ENCODE assay signal across 18 cellular contexts in genomic region chr1:235236128-235236527, GRCh38.
DNase-seq lines count a peak whose midpoint lies in the region; ATAC-seq, FAIRE-seq and TF ChIP-seq lines count a peak whose summit lies in the region.
"Had no signal": no experiment of that assay in that cellular context is flagged by ENCODE, and none has a peak within 500 bp of the region (broad histone marks: within the 10 kb centered on the region; RNA-seq: fewer than 3 reads in every experiment).

No MANE protein-coding gene starts in this region.

- H4K20me1 ChIP-seq in HepG2 (ENCODE audit: insufficient read depth, low read length): peaks cover 2% of the 10 kb centered on the region; the same call in 1 of the 2 replicates

- no TSS peak for BruUV-seq in HepG2 (replicated peaks; lab: Mats Ljungman, UMichigan)

- 97% methylated on average over 5 of the region's 5 CpGs for WGBS in HepG2 (ENCODE audit: low lambda C conversion rate)
- WGBS in right lobe of liver (ENCODE audit: insufficient coverage, low coverage, low lambda C conversion rate, missing lambda C conversion rate): 97% methylated on average over 5 of the region's 5 CpGs

- H3K4me1 Mint-ChIP-seq in stimulated activated effector memory CD8-positive, alpha-beta T cell treated with anti-CD3 and anti-CD28 coated beads, Interleukin-12 subunit alpha, Interleukin-12 subunit beta, amount 100 ng/mL, for 72 hours: peaks cover 11% of the 10 kb centered on the region

- DNase-seq in HepG2 (ENCODE audit: low spot score): no peak
- no peak for DNase-seq in right lobe of liver
- DNase-seq in stimulated activated effector memory CD8-positive, alpha-beta T cell treated with anti-CD3 and anti-CD28 coated beads, Interleukin-12 subunit alpha, Interleukin-12 subunit beta, amount 100 ng/mL, for 72 hours (ENCODE audit: low spot score in 2 of 2): no peak
- DNase-seq in colonic mucosa: no peak
- DNase-seq in erythroblast (lab: John Stamatoyannopoulos, UW): no peak
- DNase-seq: C1 segment of cervical spinal cord; Calu3; CD4-positive, alpha-beta memory T cell; COR-L47; DMS153; DND-41; GOT3 had no signal

- TF ChIP-seq EP300 in HepG2 (IDR thresholded peaks at IDR 0.05; ENCODE audit: low read depth in 2 of 2, low read length in 2 of 2) (no peak), HepG2 (CRISPR knock-in tag; IDR thresholded peaks at IDR 0.05; ENCODE audit: borderline replicate concordance) (no peak)

- H3K27me3 ChIP-seq in HepG2 (ENCODE audit: control insufficient read depth in 1 of 2, insufficient read depth in 2 of 2, low read length in 2 of 2) (no peaks in the 10 kb centered on the region; a peak in 1 of 5 replicates), right lobe of liver (no peaks in the 10 kb centered on the region), colonic mucosa (no peaks in the 10 kb centered on the region)

- no peak for TF ChIP-seq POLR2A in HepG2 (IDR thresholded peaks at IDR 0.05; ENCODE audit: insufficient read depth in 1 of 2, low read depth in 2 of 2, low read length in 2 of 2)
- TF ChIP-seq POLR2A in right lobe of liver (IDR thresholded peaks at IDR 0.05): no peak
- TF ChIP-seq POLR2A in erythroblast (IDR thresholded peaks at IDR 0.05; ENCODE audit: low read length): no peak

- peaks cover 3 to 55% of the 10 kb centered on the region in 2 experiments; a peak in 4 of 5 replicates for H3K36me3 ChIP-seq in HepG2 (replicated peaks in 1 of 2; ENCODE audit: control insufficient read depth in 1 of 2, insufficient read depth in 2 of 2, low read length in 2 of 2)
- H3K36me3 ChIP-seq in right lobe of liver: peaks cover 0 to 7% (median 0%) of the 10 kb centered on the region in 4 donors
- no peaks in the 10 kb centered on the region for H3K36me3 ChIP-seq in colonic mucosa

- H3K4me3 ChIP-seq in HepG2 (replicated peaks in 1 of 3; ENCODE audit: insufficient read depth in 1 of 3, low read depth in 2 of 3, low read length in 3 of 3) (no peak overlapping the region), right lobe of liver (no peak overlapping the region), colonic mucosa (no peak overlapping the region)
- H3K4me3 ChIP-seq: HAP-1 had no signal

- CTCF ChIA-PET in HepG2 (lab: Yijun Ruan, JAX; ENCODE audit: low intra/inter-chr PET ratio, low total read pairs): no interaction called here

- H3K27ac Mint-ChIP-seq in stimulated activated effector memory CD8-positive, alpha-beta T cell treated with anti-CD3 and anti-CD28 coated beads, Interleukin-12 subunit alpha, Interleukin-12 subunit beta, amount 100 ng/mL, for 72 hours: peak overlapping the region; percentile 72

- TF ChIP-seq CTCF in HepG2 (CRISPR knock-in tag; IDR thresholded peaks at IDR 0.05) (no peak), right lobe of liver (IDR thresholded peaks at IDR 0.05) (no peak), colonic mucosa (IDR thresholded peaks at IDR 0.05) (no peak)

- peaks cover 100% of the 10 kb centered on the region for H3K36me3 Mint-ChIP-seq in stimulated activated effector memory CD8-positive, alpha-beta T cell treated with anti-CD3 and anti-CD28 coated beads, Interleukin-12 subunit alpha, Interleukin-12 subunit beta, amount 100 ng/mL, for 72 hours

- H3K27ac ChIP-seq in HepG2 (ENCODE audit: extremely low read length, insufficient read depth, low read length) (no peak overlapping the region), right lobe of liver (no peak overlapping the region), colonic mucosa (no peak overlapping the region)

- H3K9me3 Mint-ChIP-seq in stimulated activated effector memory CD8-positive, alpha-beta T cell treated with anti-CD3 and anti-CD28 coated beads, Interleukin-12 subunit alpha, Interleukin-12 subunit beta, amount 100 ng/mL, for 72 hours: no peaks in the 10 kb centered on the region
- H3K9me3 Mint-ChIP-seq: CD4-positive, alpha-beta memory T cell had no signal

- intact Hi-C loops in HepG2 (cut with micrococcal nuclease; ENCODE audit: unreplicated experiment): loop anchor here (5.0 kb wide), 1 partner anchor 181 kb away; no protein-coding TSS in a partner anchor
- intact Hi-C loops in right lobe of liver (cut with DNase I): no loop called here
- intact Hi-C loops in colonic mucosa (cut with DNase I): no loop called here

- no peak overlapping the region for H2AFZ ChIP-seq in HepG2 (ENCODE audit: low read length)

- TF ChIP-seq RAD21 in HepG2 (CRISPR knock-in tag; IDR thresholded peaks at IDR 0.05): no peak

- no peaks in the 10 kb centered on the region for H3K79me2 ChIP-seq in HepG2 (ENCODE audit: insufficient read depth, low read length)

- H3K4me1 ChIP-seq in HepG2 (ENCODE audit: insufficient read depth, low read length) (peaks cover 39% of the 10 kb centered on the region), right lobe of liver (peaks cover 0 to 3% (median 0%) of the 10 kb centered on the region in 4 donors), colonic mucosa (no peaks in the 10 kb centered on the region)

- no peak overlapping the region for H3K9ac ChIP-seq in HepG2 (ENCODE audit: insufficient read depth, low read depth, low read length)
- no peak overlapping the region for H3K9ac ChIP-seq in colonic mucosa (ENCODE audit: low read depth in 2 of 2, low read length in 2 of 2)

- H3K4me3 Mint-ChIP-seq in stimulated activated effector memory CD8-positive, alpha-beta T cell treated with anti-CD3 and anti-CD28 coated beads, Interleukin-12 subunit alpha, Interleukin-12 subunit beta, amount 100 ng/mL, for 72 hours: no peak overlapping the region
- H3K4me3 Mint-ChIP-seq: CD4-positive, alpha-beta memory T cell had no signal

- H3K9me3 ChIP-seq in HepG2 (ENCODE audit: low read length) (no peaks in the 10 kb centered on the region), right lobe of liver (no peaks in the 10 kb centered on the region), colonic mucosa (no peaks in the 10 kb centered on the region)
- H3K9me3 ChIP-seq: HAP-1 had no signal

- no peak for ATAC-seq in HepG2
- ATAC-seq in right lobe of liver: no peak
- no peak for ATAC-seq in stimulated activated effector memory CD8-positive, alpha-beta T cell treated with anti-CD3 and anti-CD28 coated beads, Interleukin-12 subunit alpha, Interleukin-12 subunit beta, amount 100 ng/mL, for 72 hours

- no peak for FAIRE-seq in HepG2 (lab: Jason Lieb, UNC)
- FAIRE-seq in TTC549 (lab: Jason Lieb, UNC): peak; percentile 70
- FAIRE-seq: A204.1, G401.6, GM12892, H54 had no signal

- H3K4me2 ChIP-seq in HepG2 (ENCODE audit: low read depth, low read length): no peak overlapping the region

- POLR2A ChIA-PET in HepG2 (lab: Yijun Ruan, JAX): no interaction called here

- in situ Hi-C loops in HepG2 (cut with HindIII; ENCODE audit: extremely low pct_ligation_motif_present, low pct_unique_long_range_greater_than_20kb): no loop called here

TF ChIP-seq in HepG2, 621 proteins besides CTCF, POLR2A, EP300 and RAD21:
- TF ChIP-seq PHF20 (CRISPR knock-in tag; IDR thresholded peaks at IDR 0.05) (no peak), MAFF (IDR thresholded peaks at IDR 0.05; ENCODE audit: low read depth, low read length) (0 out of 2 replicates have a peak, but pooled peaks have one; percentile 32), MAFK (conservative IDR thresholded peaks at IDR 0.05 in 1 of 2, IDR thresholded peaks at IDR 0.05 in 1 of 2; ENCODE audit: low read length in 2 of 2) (peak in 1 of 2 experiments; percentile 47; a peak in 1 of 4 replicates), BCLAF1 (IDR thresholded peaks at IDR 0.05) (no peak), CENPT (CRISPR knock-in tag; IDR thresholded peaks at IDR 0.05; ENCODE audit: low read depth) (no peak)
